ENCODE assay signal across 8 cellular contexts in genomic region chr10:71396714-71397339, GRCh38. TPM values are rescaled to one million over a fixed set of nuclear protein-coding genes. Genes with fewer than 3 reads are reported as not detected.
DNase-seq lines count a peak whose midpoint lies in the region; ATAC-seq, FAIRE-seq and TF ChIP-seq lines count a peak whose summit lies in the region.

Gene CDH23, plus strand, starts transcription at chr10:71396920. Its CDS starts 42,912 bp downstream, at chr10:71439832.

- H3K4me1 Mint-ChIP-seq in CD4-positive, alpha-beta memory T cell, result peaks cover 4 to 14% (median 9%) of the 10 kb centered on the region in 4 donors

- peaks cover 8% of the 10 kb centered on the region for H3K4me1 ChIP-seq in CD4-positive, alpha-beta memory T cell (ENCODE audit: insufficient read depth, low read length)
- no peaks in the 10 kb centered on the region for H3K4me1 ChIP-seq in GM12878 (ENCODE audit: control insufficient read depth, insufficient read depth, low read length)
- H3K4me1 ChIP-seq in lower lobe of right lung, result peaks cover 10% of the 10 kb centered on the region
- H3K4me1 ChIP-seq in tibial nerve, result peaks cover 0 to 21% (median 13%) of the 10 kb centered on the region in 4 donors

- no peak for TF ChIP-seq CTCF in GM12878 (IDR thresholded peaks at IDR 0.05 in 2 of 3, conservative IDR thresholded peaks at IDR 0.05 in 1 of 3; ENCODE audit: control insufficient read depth in 2 of 3, extremely low read depth in 1 of 3, insufficient read depth in 1 of 3, low read depth in 3 of 3, low read length in 3 of 3)
- TF ChIP-seq CTCF in lower lobe of right lung (IDR thresholded peaks at IDR 0.05), result no peak
- TF ChIP-seq CTCF in tibial nerve (IDR thresholded peaks at IDR 0.05), result no peak

- H3K27me3 Mint-ChIP-seq in CD4-positive, alpha-beta memory T cell, result peaks cover 47 to 55% of the 10 kb centered on the region in 2 donors

- POLR2A ChIA-PET in CD4-positive, alpha-beta memory T cell (lab: Charles Lee; ENCODE audit: partially characterized antibody), result interaction anchor here (0.7 kb wide), 1 partner anchor 20 kb away, joined by 3 read pairs; no protein-coding TSS in a partner anchor
- POLR2A ChIA-PET in GM12878 (lab: Charles Lee), result no interaction called here

- H3K4me3 Mint-ChIP-seq in CD4-positive, alpha-beta memory T cell, result peak within 1 kb of the TSS; percentile 58 to 85 (median 73)

- in situ Hi-C loops in GM12878 (cut with MboI), result no loop called here

- TF ChIP-seq POLR2A in GM12878 (IDR thresholded peaks at IDR 0.05; ENCODE audit: low read depth, low read length) (no peak), tibial nerve (IDR thresholded peaks at IDR 0.05) (no peak)

- CTCF ChIA-PET in CD4-positive, alpha-beta memory T cell (lab: Charles Lee; ENCODE audit: partially characterized antibody), result interaction anchor here (1.9 kb wide), 2 partner anchors 12 to 174 kb away, joined by 7 read pairs; no protein-coding TSS in a partner anchor
- CTCF ChIA-PET in GM12878 (lab: Yijun Ruan, JAX), result interaction anchor here (1.4 to 3.6 kb wide), 2 partner anchors 78 to 302 kb away, joined by 3 to 13 read pairs; partner anchors contain the start of gene SLC29A3

- no peak for DNase-seq in CD4-positive, alpha-beta memory T cell
- DNase-seq in GM12878 (ENCODE audit: low read depth, low spot score), result no peak
- no peak for DNase-seq in lower lobe of right lung
- DNase-seq in tibial nerve (ENCODE audit: low spot score in 2 of 2), result no peak
- no peak for DNase-seq in mucosa of gallbladder (ENCODE audit: low spot score)
- DNase-seq in dermis blood vessel endothelial cell, result no peak

- no peak for TF ChIP-seq RAD21 in Ishikawa (IDR thresholded peaks at IDR 0.05; ENCODE audit: low read depth)
- TF ChIP-seq RAD21 in GM12878 (IDR thresholded peaks at IDR 0.05; ENCODE audit: insufficient read depth, low read depth, low read length), result no peak

- H2AFZ ChIP-seq in GM12878 (ENCODE audit: control insufficient read depth, low read depth, low read length), result no peak within 1 kb of the TSS

- no peak within 1 kb of the TSS for H3K9ac ChIP-seq in GM12878 (ENCODE audit: control insufficient read depth, insufficient read depth, low read length)

- H3K79me2 ChIP-seq in GM12878 (ENCODE audit: control insufficient read depth, insufficient read depth, low read length), result no peaks in the 10 kb centered on the region

- intact Hi-C loops in CD4-positive, alpha-beta memory T cell (cut with micrococcal nuclease), result no loop called here
- intact Hi-C loops in GM12878 (cut with micrococcal nuclease; ENCODE audit: unreplicated experiment), result no loop called here
- intact Hi-C loops in lower lobe of right lung (cut with DNase I), result no loop called here

- H3K4me2 ChIP-seq in GM12878 (ENCODE audit: control insufficient read depth, insufficient read depth), result peak within 1 kb of the TSS; percentile 42; the same call in 1 of the 2 replicates

- no peaks in the 10 kb centered on the region for H3K36me3 Mint-ChIP-seq in CD4-positive, alpha-beta memory T cell

- BruUV-seq in GM12878 (replicated peaks; lab: Mats Ljungman, UMichigan), result no TSS peak

- no peaks in the 10 kb centered on the region for H3K9me3 Mint-ChIP-seq in CD4-positive, alpha-beta memory T cell

- no CpG with 5 or more reads among the region's 97 CpGs for WGBS in GM12878 (ENCODE audit: insufficient coverage, insufficient replicate concordance, low lambda C conversion rate, missing lambda C conversion rate)
- 0 to 1% methylated on average over 42 to 54 of the region's 97 CpGs for WGBS in tibial nerve, 2 donors

- peaks cover 30% of the 10 kb centered on the region for H3K27me3 ChIP-seq in CD4-positive, alpha-beta memory T cell (ENCODE audit: insufficient read depth, low read length)
- H3K27me3 ChIP-seq in GM12878 (replicated peaks in 1 of 2; ENCODE audit: control insufficient read depth in 2 of 2, insufficient read depth in 2 of 2, low read length in 1 of 2) (peaks cover 22 to 29% of the 10 kb centered on the region in 2 experiments), lower lobe of right lung (ENCODE audit: low read depth) (peaks cover 59% of the 10 kb centered on the region), tibial nerve (peaks cover 0 to 26% of the 10 kb centered on the region in 2 donors)

- no peak within 1 kb of the TSS for H3K4me3 ChIP-seq in CD4-positive, alpha-beta memory T cell (ENCODE audit: low read length in 2 of 2)
- no peak within 1 kb of the TSS for H3K4me3 ChIP-seq in GM12878
- peak within 1 kb of the TSS; percentile 55 for H3K4me3 ChIP-seq in lower lobe of right lung
- H3K4me3 ChIP-seq in tibial nerve, result peak within 1 kb of the TSS; percentile 50 to 60 (median 56)

- SMC1A ChIA-PET in GM12878 (lab: Charles Lee; ENCODE audit: uncharacterized antibody, unreplicated experiment), result no interaction called here

- ATAC-seq in GM12878 (no peak), lower lobe of right lung (peak; percentile 35 to 54), HG03378 (IDR thresholded peaks at IDR 0.05; ENCODE audit: unreplicated experiment) (no peak)

- FAIRE-seq in GM12878 (lab: Jason Lieb, UNC), result no peak

- H3K9me3 ChIP-seq in CD4-positive, alpha-beta memory T cell (ENCODE audit: control insufficient read depth in 1 of 2, low read length in 2 of 2), result no peaks in the 10 kb centered on the region
- H3K9me3 ChIP-seq in GM12878 (replicated peaks; ENCODE audit: control insufficient read depth, insufficient read depth, low read length), result no peaks in the 10 kb centered on the region
- H3K9me3 ChIP-seq in lower lobe of right lung, result no peaks in the 10 kb centered on the region
- no peaks in the 10 kb centered on the region for H3K9me3 ChIP-seq in tibial nerve

- RAD21 ChIA-PET in GM12878 (lab: Charles Lee; ENCODE audit: unreplicated experiment), result interaction anchor here (0.6 to 1.4 kb wide), 2 partner anchors 172 to 279 kb away, joined by 3 to 6 read pairs; no protein-coding TSS in a partner anchor

- TF ChIP-seq EP300 in Ishikawa (IDR thresholded peaks at IDR 0.05; ENCODE audit: borderline replicate concordance) (no peak), GM12878 (IDR thresholded peaks at IDR 0.05; ENCODE audit: borderline replicate concordance in 1 of 2, control insufficient read depth in 1 of 2, low read depth in 2 of 2, low read length in 2 of 2) (no peak), tibial nerve (IDR thresholded peaks at IDR 0.05) (no peak)

- H4K20me1 ChIP-seq in GM12878 (ENCODE audit: control insufficient read depth, insufficient read depth), result peaks cover 3% of the 10 kb centered on the region; the same call in 1 of the 2 replicates

- H3K27ac Mint-ChIP-seq in CD4-positive, alpha-beta memory T cell, result no peak within 1 kb of the TSS

- no peak within 1 kb of the TSS for H3K27ac ChIP-seq in CD4-positive, alpha-beta memory T cell (ENCODE audit: low read depth, low read length)
- no peak within 1 kb of the TSS for H3K27ac ChIP-seq in GM12878 (ENCODE audit: control insufficient read depth, insufficient read depth)
- H3K27ac ChIP-seq in lower lobe of right lung, result no peak within 1 kb of the TSS
- peak within 1 kb of the TSS in 1 of 4 donors; percentile 70 for H3K27ac ChIP-seq in tibial nerve

- H3K36me3 ChIP-seq in CD4-positive, alpha-beta memory T cell (ENCODE audit: insufficient read depth, low read length), result no peaks in the 10 kb centered on the region
- H3K36me3 ChIP-seq in GM12878 (ENCODE audit: control insufficient read depth in 2 of 2, insufficient read depth in 2 of 2, low read length in 1 of 2) (no peaks in the 10 kb centered on the region), lower lobe of right lung (no peaks in the 10 kb centered on the region), tibial nerve (no peaks in the 10 kb centered on the region)

TF ChIP-seq in Ishikawa, 13 proteins besides CTCF, POLR2A, EP300 and RAD21 (continues in another document):
- TF ChIP-seq MAX (IDR thresholded peaks at IDR 0.05), result peak; percentile 64; the same call in 1 of the 2 replicates

RNA-seq across cellular contexts. Expression of gene CDH23, which starts in this region (rescaled TPM):
- 1 to 10 TPM; 5.2 to 5.4 TPM for total RNA-seq in CD4-positive, alpha-beta memory T cell
- 1 to 10 TPM; 1.8 to 2.0 TPM for polyA plus RNA-seq in CD4-positive, alpha-beta memory T cell
- 0.65 and 1.0 TPM in 2 replicates for total RNA-seq in GM12878 (2013; cell fraction: nucleolus; rRNA removed)
- 0.22 and 0.40 TPM in 2 replicates for total RNA-seq in GM12878 (2014; rRNA removed)
- 0.14 and 0.22 TPM in 2 replicates for total RNA-seq in GM12878 (2014; rRNA removed; fragmentation: Illumina TruSeq; extraction: Trizol)
- 0.16 and 0.26 TPM in 2 replicates for total RNA-seq in GM12878 (2021)
- 0.05 TPM for polyA plus RNA-seq in GM12878 (2011; ENCODE audit: low read depth)
- 0.04 and 0.12 TPM in 2 replicates for polyA plus RNA-seq in GM12878 (2011; rRNA removed)
- 0.10 and 0.12 TPM in 2 replicates for polyA plus RNA-seq in GM12878 (2011; cell fraction: cytosol; rRNA removed)
- polyA plus RNA-seq in GM12878 (2011; cell fraction: nucleus; rRNA removed), result 0.31 and 0.37 TPM in 2 replicates
- 0.18 and 0.25 TPM in 2 replicates for polyA plus RNA-seq in GM12878 (2012)
- 0.03 and 0.13 TPM in 2 replicates for polyA plus RNA-seq in GM12878 (2014; fragmentation: Illumina TruSeq; extraction: Trizol)
- under 1 TPM in 1 of 2 experiments, not detected in 1; 0.09 TPM for polyA plus RNA-seq in GM12878 (2014; fragmentation: Nextera tagmentation; extraction: Ambion mirVana)
- polyA plus RNA-seq in GM12878 (2014; rRNA removed), result 0.15 and 0.34 TPM in 2 replicates
- polyA plus RNA-seq in GM12878 (2016; fragmentation: Nextera tagmentation; extraction: Ambion mirVana), result under 1 TPM; 0.12 to 0.15 TPM
- polyA minus RNA-seq in GM12878 (2011; rRNA and poly(A)+ RNA removed), result 0.05 TPM in 1 of 2 replicates, not detected in the other
- not detected in 2 replicates for polyA minus RNA-seq in GM12878 (2011; cell fraction: cytosol; rRNA and poly(A)+ RNA removed)
- polyA minus RNA-seq in GM12878 (2011; cell fraction: nucleus; rRNA and poly(A)+ RNA removed), result 0.10 TPM in 1 of 2 replicates, not detected in the other
- 9.4 TPM for total RNA-seq in lower lobe of right lung
- total RNA-seq in tibial nerve, result 10 to 100 TPM; 13.8 to 20.1 (median 17.3) TPM
- total RNA-seq in mucosa of gallbladder, result 5.1 TPM
- under 0.01 and 0.19 TPM in 2 replicates for total RNA-seq in dermis blood vessel endothelial cell

Comparison
In these comparisons a context has a peak if more than half of its experiments do, and no peak if none do; other contexts are left out.
1. H3K4me3 ChIP-seq: peak in lower lobe of right lung (single experiment) and tibial nerve (4 of 4); none in CD4-positive, alpha-beta memory T cell (0 of 2) and GM12878 (single experiment).
2. ATAC-seq: peak in lower lobe of right lung (2 of 2); none in GM12878 (single experiment) and HG03378 (single experiment).